ENCODE assay signal across 1 cellular context in genomic region chr1:54764132-54764921, GRCh38.
TF ChIP-seq lines count a peak whose summit lies in the region.

PARS2 (minus strand) TSS chr1:54764523; CDS start chr1:54759161, 5,362 bp downstream.

TF ChIP-seq in K562, 482 proteins besides CTCF, POLR2A, EP300 and RAD21 (continued from another document and continues in another):
- no peak for TF ChIP-seq ZBTB26 (CRISPR knock-in tag; IDR thresholded peaks at IDR 0.05)
- TF ChIP-seq THAP7 (CRISPR knock-in tag; IDR thresholded peaks at IDR 0.05) = no peak
- peak in 1 of 2 experiments; percentile 90; a peak in 2 of 4 replicates for TF ChIP-seq SRF (CRISPR knock-in tag; IDR thresholded peaks at IDR 0.05)
- TF ChIP-seq FOXA3 (CRISPR knock-in tag; conservative IDR thresholded peaks at IDR 0.05 in 1 of 2, IDR thresholded peaks at IDR 0.05 in 1 of 2) = 0 out of 4 replicates have a peak, but pooled peaks of 1 of the 2 experiments have one; percentile 19
- no peak for TF ChIP-seq NR3C1 (CRISPR knock-in tag; IDR thresholded peaks at IDR 0.05)
- TF ChIP-seq NCOA6 (IDR thresholded peaks at IDR 0.05) = no peak
- TF ChIP-seq GABPB2 (CRISPR knock-in tag; conservative IDR thresholded peaks at IDR 0.05) = 0 out of 2 replicates have a peak, but pooled peaks have one; percentile 5
- peak; percentile 55; the same call in 1 of the 2 replicates for TF ChIP-seq KLF1 (tag; IDR thresholded peaks at IDR 0.05)
- peak; percentile 49; the same call in 1 of the 2 replicates for TF ChIP-seq ZBTB7A (IDR thresholded peaks at IDR 0.05; ENCODE audit: borderline replicate concordance, control insufficient read depth, low read depth, low read length)
- no peak for TF ChIP-seq RHOXF2B (CRISPR knock-in tag; conservative IDR thresholded peaks at IDR 0.05)
- no peak for TF ChIP-seq SIN3B (IDR thresholded peaks at IDR 0.05; ENCODE audit: low read depth)
- no peak for TF ChIP-seq ZNF830 (CRISPR knock-in tag; IDR thresholded peaks at IDR 0.05)
- peak; percentile 89 for TF ChIP-seq ZFX (CRISPR knock-in tag; IDR thresholded peaks at IDR 0.05)
- TF ChIP-seq MTA2 (IDR thresholded peaks at IDR 0.05; ENCODE audit: low read depth) = no peak
- TF ChIP-seq CBX5 (IDR thresholded peaks at IDR 0.05; ENCODE audit: borderline replicate concordance, low read depth) = no peak
- no peak for TF ChIP-seq CLOCK (CRISPR knock-in tag; IDR thresholded peaks at IDR 0.05; ENCODE audit: borderline replicate concordance)
- no peak for TF ChIP-seq ZNF282 (CRISPR knock-in tag; IDR thresholded peaks at IDR 0.05)
- TF ChIP-seq NKRF (IDR thresholded peaks at IDR 0.05; ENCODE audit: borderline replicate concordance) = peak; percentile 82; the same call in 1 of the 2 replicates
- TF ChIP-seq LCOR (CRISPR knock-in tag; IDR thresholded peaks at IDR 0.05) = no peak
- peak; percentile 67 to 89; a peak in 3 of 4 replicates for TF ChIP-seq MAZ (CRISPR knock-in tag; conservative IDR thresholded peaks at IDR 0.05 in 1 of 2, IDR thresholded peaks at IDR 0.05 in 1 of 2)
- no peak for TF ChIP-seq HNRNPUL1 (IDR thresholded peaks at IDR 0.05; ENCODE audit: low read length)
- no peak for TF ChIP-seq THRAP3 (IDR thresholded peaks at IDR 0.05; ENCODE audit: borderline replicate concordance)
- no peak for TF ChIP-seq ZNF551 (CRISPR knock-in tag; IDR thresholded peaks at IDR 0.05)
- TF ChIP-seq SAFB (IDR thresholded peaks at IDR 0.05; ENCODE audit: borderline replicate concordance, low read depth, low read length) = no peak
- no peak for TF ChIP-seq ZNF280A (IDR thresholded peaks at IDR 0.05; ENCODE audit: low read depth, partially characterized antibody)
- peak; percentile 81 for TF ChIP-seq VEZF1 (CRISPR knock-in tag; IDR thresholded peaks at IDR 0.05)
- no peak for TF ChIP-seq ZNF253 (CRISPR knock-in tag; conservative IDR thresholded peaks at IDR 0.05)
- TF ChIP-seq THRA (IDR thresholded peaks at IDR 0.05) = no peak
- TF ChIP-seq HMBOX1 (IDR thresholded peaks at IDR 0.05) = no peak
- no peak for TF ChIP-seq RERE (CRISPR knock-in tag; IDR thresholded peaks at IDR 0.05; ENCODE audit: borderline replicate concordance)
- no peak for TF ChIP-seq PBX2 (CRISPR knock-in tag; IDR thresholded peaks at IDR 0.05; ENCODE audit: low read depth)
- TF ChIP-seq PBX2 (tag; conservative IDR thresholded peaks at IDR 0.05; ENCODE audit: low read depth) = no peak; the same call in 1 of the 2 replicates
- no peak for TF ChIP-seq DPF2 (IDR thresholded peaks at IDR 0.05)
- peak; percentile 57; the same call in 1 of the 2 replicates for TF ChIP-seq ZBTB2 (IDR thresholded peaks at IDR 0.05)
- no peak for TF ChIP-seq ARHGAP35 (IDR thresholded peaks at IDR 0.05; ENCODE audit: partially characterized antibody)
- no peak for TF ChIP-seq NFE2 (IDR thresholded peaks at IDR 0.05; ENCODE audit: low read depth)
